8 cellular contexts compared by ENCODE assay signal in genomic region chr2:70087703-70088507, GRCh38. TPM values are rescaled to one million over a fixed set of nuclear protein-coding genes. Genes with fewer than 3 reads are reported as not detected.
A peak's percentile ranks its signal among the peaks of the same experiment; 100 is the strongest.
DNase-seq lines count a peak whose midpoint lies in the region; ATAC-seq, FAIRE-seq and TF ChIP-seq lines count a peak whose summit lies in the region.

No MANE protein-coding gene starts in this region.

- H3K4me3 Mint-ChIP-seq in CD8-positive, alpha-beta T cell, result peak overlapping the region; percentile 98
- peak overlapping the region; percentile 95 for H3K4me3 Mint-ChIP-seq in T-helper 17 cell

- H3K9me3 Mint-ChIP-seq in CD8-positive, alpha-beta T cell, result no peaks in the 10 kb centered on the region

- TF ChIP-seq CTCF in CD8-positive, alpha-beta T cell (IDR thresholded peaks at IDR 0.05), result no peak
- TF ChIP-seq CTCF in HFF-Myc (IDR thresholded peaks at IDR 0.05; ENCODE audit: low read depth, low read length, missing control alignments) (no peak), breast epithelium (IDR thresholded peaks at IDR 0.05) (no peak), kidney (IDR thresholded peaks at IDR 0.05; ENCODE audit: borderline replicate concordance, extremely low read depth, insufficient read depth) (no peak), spleen (IDR thresholded peaks at IDR 0.05 in 8 of 11, conservative IDR thresholded peaks at IDR 0.05 in 3 of 11) (peak in 2 of 11 experiments; percentile 8 to 14)

- peak in 4 of 7 experiments; percentile 43 to 72 (median 46) for DNase-seq in CD8-positive, alpha-beta T cell
- DNase-seq in HFF-Myc (ENCODE audit: extremely low read depth, low read depth), result no peak
- no peak for DNase-seq in T-helper 17 cell
- peak; percentile 42 to 70 for DNase-seq in breast epithelium (ENCODE audit: low spot score in 2 of 2)
- peak; percentile 90 for DNase-seq in kidney
- peak; percentile 93 for DNase-seq in spleen
- no peak for DNase-seq in GOT3 (lab: John Stamatoyannopoulos, UW)

- intact Hi-C loops in CD8-positive, alpha-beta T cell (cut with DNase I, micrococcal nuclease), result loop anchor here (1.0 to 10.0 kb wide), 9 partner anchors 7 to 443 kb away; partner anchors contain the start of genes SNRPG (in 2 of the 2), AAK1 (in 1 of the 2) and PCYOX1 (in 1 of the 2)
- intact Hi-C loops in breast epithelium (cut with DNase I; ENCODE audit: low total_unique reads) (no loop called here), kidney (cut with DNase I) (no loop called here), spleen (cut with DNase I; ENCODE audit: low total_unique reads) (loop anchor here (5.0 kb wide), 2 partner anchors 34 to 54 kb away; no protein-coding TSS in a partner anchor)

- no peaks in the 10 kb centered on the region for H3K9me3 ChIP-seq in CD8-positive, alpha-beta T cell (ENCODE audit: low read length)
- H3K9me3 ChIP-seq in T-helper 17 cell (ENCODE audit: control insufficient read depth, low read length, poor library complexity, severe bottlenecking), result no peaks in the 10 kb centered on the region
- no peaks in the 10 kb centered on the region for H3K9me3 ChIP-seq in breast epithelium
- no peaks in the 10 kb centered on the region for H3K9me3 ChIP-seq in kidney (ENCODE audit: control insufficient read depth in 1 of 2, low read length in 2 of 2)
- no peaks in the 10 kb centered on the region for H3K9me3 ChIP-seq in spleen

- H3K36me3 Mint-ChIP-seq in CD8-positive, alpha-beta T cell, result peaks cover 49% of the 10 kb centered on the region
- peaks cover 7% of the 10 kb centered on the region for H3K36me3 Mint-ChIP-seq in T-helper 17 cell (ENCODE audit: low read depth)

- H3K27ac Mint-ChIP-seq in CD8-positive, alpha-beta T cell, result peak overlapping the region; percentile 100
- peak overlapping the region; percentile 100 for H3K27ac Mint-ChIP-seq in T-helper 17 cell

- H3K36me3 ChIP-seq in CD8-positive, alpha-beta T cell (ENCODE audit: insufficient read depth, low read length), result peaks cover 8% of the 10 kb centered on the region
- H3K36me3 ChIP-seq in breast epithelium, result no peaks in the 10 kb centered on the region
- H3K36me3 ChIP-seq in kidney (ENCODE audit: control insufficient read depth in 1 of 2, insufficient read depth in 2 of 2, low read length in 2 of 2), result peaks cover 0 to 14% of the 10 kb centered on the region in 2 donors
- peaks cover 0 to 38% (median 4%) of the 10 kb centered on the region in 6 donors for H3K36me3 ChIP-seq in spleen

- peak overlapping the region; percentile 85 for H3K27ac ChIP-seq in CD8-positive, alpha-beta T cell (ENCODE audit: low read depth, low read length)
- H3K27ac ChIP-seq in breast epithelium, result peak overlapping the region; percentile 100
- H3K27ac ChIP-seq in kidney (ENCODE audit: low read depth in 2 of 2, low read length in 2 of 2), result peak overlapping the region; percentile 98 to 99
- H3K27ac ChIP-seq in spleen, result peak overlapping the region; percentile 97 to 100 (median 100)

- WGBS in spleen, 5 donors, result 0 to 1% (median 0%) methylated on average over 33 to 54 of the region's 54 CpGs

- H3K4me3 ChIP-seq in CD8-positive, alpha-beta T cell (ENCODE audit: low read depth, low read length), result peak overlapping the region; percentile 95
- peak overlapping the region; percentile 96 for H3K4me3 ChIP-seq in HFF-Myc (replicated peaks; ENCODE audit: low read depth, low read length)
- peak overlapping the region; percentile 77 to 90 (median 87) for H3K4me3 ChIP-seq in breast epithelium
- peak overlapping the region; percentile 97 to 98 for H3K4me3 ChIP-seq in kidney (ENCODE audit: low read length in 2 of 2)
- peak overlapping the region; percentile 75 to 97 (median 91) for H3K4me3 ChIP-seq in spleen

- CTCF ChIA-PET in CD8-positive, alpha-beta T cell (lab: Charles Lee), result interaction anchor here (2.0 to 12.5 kb wide), 3 partner anchors 17 to 50 kb away, joined by 8 to 196 read pairs (median 11); no protein-coding TSS in a partner anchor

- peaks cover 68% of the 10 kb centered on the region for H3K4me1 Mint-ChIP-seq in CD8-positive, alpha-beta T cell (ENCODE audit: low read depth)
- H3K4me1 Mint-ChIP-seq in T-helper 17 cell, result peaks cover 61% of the 10 kb centered on the region

- ATAC-seq in CD8-positive, alpha-beta T cell, result no peak
- no peak for ATAC-seq in T-helper 17 cell
- no peak for ATAC-seq in HG02798 (IDR thresholded peaks at IDR 0.05; ENCODE audit: poor library complexity, unreplicated experiment)

- H3K9ac ChIP-seq in kidney (ENCODE audit: low read length in 2 of 2), result peak overlapping the region; percentile 85 to 99

- POLR2A ChIA-PET in CD8-positive, alpha-beta T cell (lab: Charles Lee), result interaction anchor here (0.6 to 18.5 kb wide), 15 partner anchors 7 to 205 kb away, joined by 3 to 495 read pairs (median 5); partner anchors contain the start of genes C2orf42, MXD1, PCYOX1 and SNRNP27

- H3K27me3 Mint-ChIP-seq in CD8-positive, alpha-beta T cell (ENCODE audit: low read depth), result no peaks in the 10 kb centered on the region
- no peaks in the 10 kb centered on the region for H3K27me3 Mint-ChIP-seq in T-helper 17 cell

- FAIRE-seq in kidney (lab: Jason Lieb, UNC), result no peak

- no peaks in the 10 kb centered on the region for H3K27me3 ChIP-seq in CD8-positive, alpha-beta T cell (ENCODE audit: insufficient read depth, low read length)
- no peaks in the 10 kb centered on the region for H3K27me3 ChIP-seq in breast epithelium
- H3K27me3 ChIP-seq in spleen (replicated peaks in 1 of 7), result no peaks in the 10 kb centered on the region

- TF ChIP-seq POLR2A in breast epithelium (IDR thresholded peaks at IDR 0.05) (no peak), spleen (IDR thresholded peaks at IDR 0.05) (no peak)

- peaks cover 61% of the 10 kb centered on the region for H3K4me1 ChIP-seq in CD8-positive, alpha-beta T cell (ENCODE audit: insufficient read depth, low read length)
- H3K4me1 ChIP-seq in breast epithelium (peaks cover 0 to 15% of the 10 kb centered on the region in 2 donors), kidney (ENCODE audit: control insufficient read depth in 1 of 2, insufficient read depth in 1 of 2, low read depth in 1 of 2, low read length in 2 of 2) (peaks cover 13 to 38% of the 10 kb centered on the region in 2 donors), spleen (peaks cover 32 to 80% (median 65%) of the 10 kb centered on the region in 6 donors)

RNA-seq across cellular contexts. Expression of gene PCBP1, which starts 0.6 kb away (rescaled TPM):
- 100 to 1,000 TPM; 239 to 255 TPM for total RNA-seq in CD8-positive, alpha-beta T cell
- 100 to 1,000 TPM; 334 to 345 TPM for total RNA-seq in T-helper 17 cell
- 100 to 1,000 TPM; 121 to 210 (median 145) TPM for total RNA-seq in breast epithelium
- total RNA-seq in kidney, result 298 TPM
- polyA plus RNA-seq in kidney (ENCODE audit: insufficient read depth, low read depth, low replicate concordance), result 224 TPM
- 100 to 1,000 TPM; 256 to 351 (median 301) TPM for total RNA-seq in spleen
- 100 to 1,000 TPM; 254 to 294 (median 278) TPM for polyA plus RNA-seq in spleen

Comparison
In these comparisons a context has a peak if more than half of its experiments do, and no peak if none do; other contexts are left out.
1. DNase-seq: peak in CD8-positive, alpha-beta T cell (4 of 7), breast epithelium (2 of 2), kidney (single experiment) and spleen (single experiment); none in HFF-Myc (single experiment), T-helper 17 cell (0 of 3) and GOT3 (single experiment).
2. intact Hi-C loops: an anchor here in CD8-positive, alpha-beta T cell (1.0 to 10.0 kb wide) and spleen (5.0 kb wide); none called in breast epithelium and kidney.
3. Peak in every context shown above with its lines, with median percentiles within 50 percentile points of each other: H3K27ac ChIP-seq and H3K4me3 ChIP-seq.